ENCODE assay signal across 9 cellular contexts in genomic region chr12:64083285-64084210, GRCh38.
DNase-seq lines count a peak whose midpoint lies in the region; ATAC-seq, FAIRE-seq and TF ChIP-seq lines count a peak whose summit lies in the region.
"Had no signal": no experiment of that assay in that cellular context is flagged by ENCODE, and none has a peak within 500 bp of the region (broad histone marks: within the 10 kb centered on the region; RNA-seq: fewer than 3 reads in every experiment).

No MANE protein-coding gene starts in this region.

- no peak overlapping the region for H3K4me3 ChIP-seq in heart right ventricle
- H3K4me3 ChIP-seq in skeletal muscle tissue (ENCODE audit: low read length in 3 of 3) = peak overlapping the region; percentile 27 to 51 (median 42)

- intact Hi-C loops in heart right ventricle (cut with DNase I) (loop anchor here in 2 of 10 donors (5.0 to 10.0 kb wide), 2 partner anchors 99 to 239 kb away; partner anchors contain the start of gene SRGAP1 (in 1 of the 2)), posterior vena cava (cut with DNase I) (loop anchor here in 1 of 2 donors (5.0 kb wide), 1 partner anchor 1526 kb away; no protein-coding TSS in a partner anchor)

- H3K27ac ChIP-seq in heart right ventricle (peak overlapping the region in 9 of 10 donors; percentile 50 to 88 (median 73)), skeletal muscle tissue (ENCODE audit: low read depth, low read length) (peak overlapping the region; percentile 48)

- 34% methylated on average over 6 of the region's 6 CpGs for WGBS in heart right ventricle, 2 donors

- no peaks in the 10 kb centered on the region for H3K27me3 ChIP-seq in heart right ventricle
- no peaks in the 10 kb centered on the region for H3K27me3 ChIP-seq in skeletal muscle tissue (ENCODE audit: control insufficient read depth in 3 of 3, insufficient read depth in 3 of 3, low read length in 3 of 3)

- peak; percentile 93 for DNase-seq in GOT3 (lab: John Stamatoyannopoulos, UW)
- DNase-seq in heart right ventricle = peak; percentile 28 to 87
- no peak for DNase-seq in posterior vena cava (ENCODE audit: low spot score)
- no peak for DNase-seq in D721Med (ENCODE audit: insufficient read length, low spot score)
- DNase-seq: activated CD4-positive, alpha-beta T cell treated with anti-CD3 and anti-CD28 coated beads for 48 hours had no signal

- H3K9me3 ChIP-seq in heart right ventricle (no peaks in the 10 kb centered on the region), skeletal muscle tissue (ENCODE audit: control insufficient read depth in 3 of 3, low read length in 3 of 3) (no peaks in the 10 kb centered on the region)

- FAIRE-seq in D721Med (lab: Jason Lieb, UNC) = no peak

- TF ChIP-seq CTCF in heart right ventricle (IDR thresholded peaks at IDR 0.05) (no peak), D721Med (IDR thresholded peaks at IDR 0.05; ENCODE audit: insufficient read depth, missing control alignments) (no peak)

- peaks cover 0 to 18% (median 0%) of the 10 kb centered on the region in 9 donors for H3K36me3 ChIP-seq in heart right ventricle
- H3K36me3 ChIP-seq in skeletal muscle tissue (ENCODE audit: control insufficient read depth in 3 of 3, insufficient read depth in 3 of 3, low read length in 3 of 3) = no peaks in the 10 kb centered on the region

- peak overlapping the region; percentile 9 to 48 (median 35) for H3K9ac ChIP-seq in skeletal muscle tissue (ENCODE audit: low read depth in 1 of 3, low read length in 3 of 3)

- peak; percentile 93 for ATAC-seq in SK-N-SH treated with all-trans-retinoic acid at 6 μM for 48 hours
- ATAC-seq in heart right ventricle = peak; percentile 88 to 92 (median 90)
- no peak for ATAC-seq in GM18519 (IDR thresholded peaks at IDR 0.05; ENCODE audit: low FRiP score, unreplicated experiment)
- ATAC-seq in GM18498 (IDR thresholded peaks at IDR 0.05; ENCODE audit: unreplicated experiment) = no peak

- H3K4me1 ChIP-seq in heart right ventricle (peaks cover 2 to 49% (median 37%) of the 10 kb centered on the region in 9 donors), skeletal muscle tissue (ENCODE audit: control insufficient read depth in 3 of 3, insufficient read depth in 3 of 3, low read length in 3 of 3) (peaks cover 7 to 18% (median 11%) of the 10 kb centered on the region in 3 donors)

TF ChIP-seq in SK-N-SH treated with all-trans-retinoic acid at 6 μM for 48 hours, 23 proteins besides CTCF, POLR2A, EP300 and RAD21:
- TF ChIP-seq ISL1 (CRISPR knock-in tag; IDR thresholded peaks at IDR 0.05) (peak; percentile 44; the same call in 1 of the 2 replicates), TSHZ2 (CRISPR knock-in tag; IDR thresholded peaks at IDR 0.05) (no peak), SNAI2 (CRISPR knock-in tag; IDR thresholded peaks at IDR 0.05) (no peak), ZFP30 (CRISPR knock-in tag; IDR thresholded peaks at IDR 0.05) (no peak), TCF4 (CRISPR knock-in tag; IDR thresholded peaks at IDR 0.05; ENCODE audit: borderline replicate concordance) (peak; percentile 50)
TF ChIP-seq in SK-N-SH treated with all-trans-retinoic acid at 6 μM for 48 hours: peak in this region for 2.

Comparison
In these comparisons a context has a peak if more than half of its experiments do, and no peak if none do; other contexts are left out.
1. DNase-seq: peak in GOT3 (single experiment) and heart right ventricle (2 of 2); none in posterior vena cava (single experiment) and D721Med (single experiment).
2. ATAC-seq: peak in SK-N-SH treated with all-trans-retinoic acid at 6 μM for 48 hours (single experiment) and heart right ventricle (8 of 8); none in GM18519 (single experiment) and GM18498 (single experiment).
3. H3K4me3 ChIP-seq: peak in skeletal muscle tissue (3 of 3); none in heart right ventricle (0 of 10).